In the genomic region with DNA sequence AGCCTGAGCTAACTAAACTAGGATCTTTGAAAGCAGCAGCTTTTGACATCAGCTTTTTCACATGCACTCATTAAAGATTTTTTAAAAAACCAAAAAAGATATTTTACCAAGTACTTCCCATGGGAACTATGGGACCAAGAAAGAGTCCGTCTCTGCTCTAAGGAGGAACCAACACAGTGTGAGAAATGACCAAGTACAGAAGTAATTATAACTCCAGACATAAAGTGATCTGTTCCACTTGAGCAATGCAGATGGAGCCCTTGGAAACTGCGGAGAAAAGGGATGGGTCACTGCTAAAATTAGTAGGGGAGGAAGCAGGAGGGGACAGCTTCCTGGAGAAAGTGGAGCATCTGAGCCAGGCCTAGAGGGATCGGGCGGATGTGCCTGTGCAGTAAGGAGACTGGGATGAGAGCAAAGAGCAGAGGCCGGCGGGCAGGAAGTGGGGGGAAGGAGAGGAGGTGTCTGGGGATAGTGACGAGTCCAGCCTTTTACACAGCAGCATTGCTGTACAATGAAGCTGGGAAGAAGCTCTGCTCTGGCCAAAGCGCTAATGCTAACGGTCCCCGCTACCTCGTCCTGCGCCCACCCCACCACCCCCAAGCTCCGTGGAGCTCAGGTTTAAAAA, we compare ENCODE assay signal across 13 cellular contexts. TPM values are rescaled to one million over a fixed set of nuclear protein-coding genes. Genes with fewer than 3 reads are reported as not detected.
A peak's percentile ranks its signal among the peaks of the same experiment; 100 is the strongest.
DNase-seq lines count a peak whose midpoint lies in the region; ATAC-seq and TF ChIP-seq lines count a peak whose summit lies in the region.
"Had no signal": no experiment of that assay in that cellular context is flagged by ENCODE, and none has a peak within 500 bp of the region (broad histone marks: within the 10 kb centered on the region; RNA-seq: fewer than 3 reads in every experiment).

No MANE protein-coding gene starts in this region.

- intact Hi-C loops in body of pancreas (cut with DNase I), result no loop called here

- TF ChIP-seq EP300 in SK-N-SH (IDR thresholded peaks at IDR 0.05; ENCODE audit: borderline replicate concordance in 1 of 2, low read depth in 1 of 2, low read length in 1 of 2) (no peak), upper lobe of left lung (IDR thresholded peaks at IDR 0.05) (no peak)

- no peak overlapping the region for H3K9ac ChIP-seq in SK-N-SH

- CTCF ChIA-PET in SK-N-SH (lab: Yijun Ruan, JAX), result interaction anchor here (0.9 to 2.5 kb wide), 9 partner anchors 12 to 302 kb away, joined by 3 to 9 read pairs (median 4); partner anchors contain the start of gene HES1
- CTCF ChIA-PET in activated naive CD4-positive, alpha-beta T cell treated with anti-CD3 and anti-CD28 coated beads, Interleukin-2, amount 10 ng/mL, durations not matched to agents 7 days and 5 days (lab: Charles Lee), result interaction anchor here (0.6 to 2.4 kb wide), 3 partner anchors 111 to 233 kb away, joined by 3 to 6 read pairs (median 3); no protein-coding TSS in a partner anchor
- CTCF ChIA-PET in activated CD4-positive, alpha-beta T cell treated with anti-CD3 and anti-CD28 coated beads, Interleukin-2, amount 10 ng/mL, durations not matched to agents 7 days and 5 days (lab: Charles Lee), result interaction anchor here (0.7 to 2.0 kb wide), 5 partner anchors 8 to 233 kb away, joined by 3 to 8 read pairs (median 3); no protein-coding TSS in a partner anchor

- H3K27ac ChIP-seq in SK-N-SH (ENCODE audit: low read depth in 2 of 2, low read length in 1 of 2) (no peak overlapping the region), body of pancreas (no peak overlapping the region), upper lobe of left lung (no peak overlapping the region)

- no peak overlapping the region for H3K4me2 ChIP-seq in SK-N-SH

- H4K20me1 ChIP-seq in SK-N-SH (ENCODE audit: insufficient read depth), result no peaks in the 10 kb centered on the region

- no peaks in the 10 kb centered on the region for H3K9me2 ChIP-seq in SK-N-SH

- TF ChIP-seq POLR2A in body of pancreas (IDR thresholded peaks at IDR 0.05), result no peak
- TF ChIP-seq POLR2A in upper lobe of left lung (IDR thresholded peaks at IDR 0.05), result no peak

- no peaks in the 10 kb centered on the region for H3K79me2 ChIP-seq in SK-N-SH (ENCODE audit: insufficient read depth)

- H3K27me3 Mint-ChIP-seq in activated naive CD4-positive, alpha-beta T cell treated with anti-CD3 and anti-CD28 coated beads, Interleukin-2, amount 10 ng/mL, durations not matched to agents 7 days and 5 days, result peaks cover 78% of the 10 kb centered on the region
- H3K27me3 Mint-ChIP-seq in activated CD4-positive, alpha-beta T cell treated with anti-CD3 and anti-CD28 coated beads, Interleukin-2, amount 10 ng/mL, durations not matched to agents 7 days and 5 days, result peaks cover 36% of the 10 kb centered on the region

- TF ChIP-seq RAD21 in SK-N-SH (IDR thresholded peaks at IDR 0.05; ENCODE audit: low read length), result no peak

- H3K9me3 ChIP-seq in SK-N-SH (no peaks in the 10 kb centered on the region), body of pancreas (no peaks in the 10 kb centered on the region), upper lobe of left lung (no peaks in the 10 kb centered on the region)

- H3K4me1 ChIP-seq in SK-N-SH (ENCODE audit: control insufficient read depth in 1 of 2, insufficient read depth in 2 of 2, low read depth in 1 of 2, low read length in 1 of 2), result peaks cover 0 to 24% of the 10 kb centered on the region in 2 experiments; a peak in 2 of 4 replicates
- peaks cover 8% of the 10 kb centered on the region for H3K4me1 ChIP-seq in body of pancreas
- H3K4me1 ChIP-seq in upper lobe of left lung, result peaks cover 5 to 13% (median 10%) of the 10 kb centered on the region in 4 donors

- no peak for TF ChIP-seq CTCF in SK-N-SH (IDR thresholded peaks at IDR 0.05)
- no peak for TF ChIP-seq CTCF in body of pancreas (IDR thresholded peaks at IDR 0.05)
- no peak for TF ChIP-seq CTCF in upper lobe of left lung (IDR thresholded peaks at IDR 0.05)

- 74% methylated on average over 13 of the region's 13 CpGs for WGBS in SK-N-SH (ENCODE audit: low lambda C conversion rate)
- WGBS in body of pancreas, 2 donors, result 66 to 78% methylated on average over 13 of the region's 13 CpGs
- WGBS in upper lobe of left lung, 2 donors, result 54 to 66% methylated on average over 13 of the region's 13 CpGs

- no peaks in the 10 kb centered on the region for H3K36me3 ChIP-seq in SK-N-SH (replicated peaks in 1 of 2; ENCODE audit: control insufficient read depth in 1 of 2, insufficient read depth in 2 of 2, low read length in 1 of 2)
- no peaks in the 10 kb centered on the region for H3K36me3 ChIP-seq in body of pancreas (replicated peaks in 1 of 2; ENCODE audit: insufficient read depth in 1 of 2, low read depth in 2 of 2)
- no peaks in the 10 kb centered on the region for H3K36me3 ChIP-seq in upper lobe of left lung
- no peaks in the 10 kb centered on the region for H3K36me3 ChIP-seq in H7 (replicated peaks; ENCODE audit: control insufficient read depth, insufficient read depth, low read length)

- POLR2A ChIA-PET in SK-N-SH (lab: Yijun Ruan, JAX), result interaction anchor here (0.6 to 1.3 kb wide), 2 partner anchors 11 to 59 kb away, joined by 3 read pairs; no protein-coding TSS in a partner anchor
- POLR2A ChIA-PET in activated CD4-positive, alpha-beta T cell treated with anti-CD3 and anti-CD28 coated beads, Interleukin-2, amount 10 ng/mL, durations not matched to agents 7 days and 5 days (lab: Charles Lee), result no interaction called here

- no peaks in the 10 kb centered on the region for H3F3A ChIP-seq in SK-N-SH (replicated peaks; ENCODE audit: insufficient read depth)

- DNase-seq in SK-N-SH (peak; percentile 42), body of pancreas (no peak), left lobe of liver (ENCODE audit: low spot score) (no peak), upper lobe of left lung (peak in 1 of 2 donors; percentile 51), H7 (no peak)
- DNase-seq in activated naive CD4-positive, alpha-beta T cell treated with anti-CD3 and anti-CD28 coated beads, Interleukin-2, amount 10 ng/mL, durations not matched to agents 7 days and 5 days, result no peak
- DNase-seq in activated CD4-positive, alpha-beta T cell treated with anti-CD3 and anti-CD28 coated beads, Interleukin-2, amount 10 ng/mL, durations not matched to agents 7 days and 5 days, result no peak
- DNase-seq: activated CD4-positive, alpha-beta memory T cell treated with anti-CD3 and anti-CD28 coated beads for 36 hours; central memory CD4-positive, alpha-beta T cell; NCI-H345; PC-3; T-helper 9 cell had no signal

- ATAC-seq in SK-N-SH treated with all-trans-retinoic acid at 6 μM for 48 hours, result no peak; the same call in 1 of the 3 replicates
- peak; percentile 36 for ATAC-seq in body of pancreas
- ATAC-seq in left lobe of liver, result peak; percentile 73
- ATAC-seq in upper lobe of left lung (ENCODE audit: low FRiP score in 2 of 2), result peak; percentile 16 to 65
- ATAC-seq: PC-3 had no signal

- no peaks in the 10 kb centered on the region for H3K36me3 Mint-ChIP-seq in activated naive CD4-positive, alpha-beta T cell treated with anti-CD3 and anti-CD28 coated beads, Interleukin-2, amount 10 ng/mL, durations not matched to agents 7 days and 5 days
- no peaks in the 10 kb centered on the region for H3K36me3 Mint-ChIP-seq in activated CD4-positive, alpha-beta T cell treated with anti-CD3 and anti-CD28 coated beads, Interleukin-2, amount 10 ng/mL, durations not matched to agents 7 days and 5 days (ENCODE audit: low read depth)
- H3K36me3 Mint-ChIP-seq: activated CD4-positive, alpha-beta memory T cell treated with anti-CD3 and anti-CD28 coated beads for 36 hours had no signal

- H2AFZ ChIP-seq in SK-N-SH (ENCODE audit: low read depth), result no peak overlapping the region

- peaks cover 13% of the 10 kb centered on the region for H3K4me1 Mint-ChIP-seq in activated naive CD4-positive, alpha-beta T cell treated with anti-CD3 and anti-CD28 coated beads, Interleukin-2, amount 10 ng/mL, durations not matched to agents 7 days and 5 days
- H3K4me1 Mint-ChIP-seq in activated CD4-positive, alpha-beta T cell treated with anti-CD3 and anti-CD28 coated beads, Interleukin-2, amount 10 ng/mL, durations not matched to agents 7 days and 5 days, result peaks cover 15% of the 10 kb centered on the region

- H3K4me3 ChIP-seq in SK-N-SH (ENCODE audit: low read depth in 2 of 2, low read length in 1 of 2), result no peak overlapping the region
- no peak overlapping the region for H3K4me3 ChIP-seq in body of pancreas
- H3K4me3 ChIP-seq in upper lobe of left lung, result no peak overlapping the region
- H3K4me3 ChIP-seq in H7 (ENCODE audit: insufficient read depth, low read depth, low read length), result no peak overlapping the region

- no peaks in the 10 kb centered on the region for H3K9me3 Mint-ChIP-seq in activated naive CD4-positive, alpha-beta T cell treated with anti-CD3 and anti-CD28 coated beads, Interleukin-2, amount 10 ng/mL, durations not matched to agents 7 days and 5 days
- H3K9me3 Mint-ChIP-seq in activated CD4-positive, alpha-beta T cell treated with anti-CD3 and anti-CD28 coated beads, Interleukin-2, amount 10 ng/mL, durations not matched to agents 7 days and 5 days, result no peaks in the 10 kb centered on the region
- H3K9me3 Mint-ChIP-seq: activated CD4-positive, alpha-beta memory T cell treated with anti-CD3 and anti-CD28 coated beads for 36 hours had no signal

- peaks cover 55% of the 10 kb centered on the region for H3K27me3 ChIP-seq in SK-N-SH (ENCODE audit: insufficient read depth)
- no peaks in the 10 kb centered on the region for H3K27me3 ChIP-seq in body of pancreas
- no peaks in the 10 kb centered on the region for H3K27me3 ChIP-seq in upper lobe of left lung
- H3K27me3 ChIP-seq in H7 (ENCODE audit: control insufficient read depth, insufficient read depth, low read length), result no peaks in the 10 kb centered on the region

- H3K27ac Mint-ChIP-seq in activated naive CD4-positive, alpha-beta T cell treated with anti-CD3 and anti-CD28 coated beads, Interleukin-2, amount 10 ng/mL, durations not matched to agents 7 days and 5 days, result no peak overlapping the region
- H3K27ac Mint-ChIP-seq in activated CD4-positive, alpha-beta T cell treated with anti-CD3 and anti-CD28 coated beads, Interleukin-2, amount 10 ng/mL, durations not matched to agents 7 days and 5 days, result no peak overlapping the region
- H3K27ac Mint-ChIP-seq: activated CD4-positive, alpha-beta memory T cell treated with anti-CD3 and anti-CD28 coated beads for 36 hours had no signal

- no peak overlapping the region for H3K4me3 Mint-ChIP-seq in activated naive CD4-positive, alpha-beta T cell treated with anti-CD3 and anti-CD28 coated beads, Interleukin-2, amount 10 ng/mL, durations not matched to agents 7 days and 5 days
- no peak overlapping the region for H3K4me3 Mint-ChIP-seq in activated CD4-positive, alpha-beta T cell treated with anti-CD3 and anti-CD28 coated beads, Interleukin-2, amount 10 ng/mL, durations not matched to agents 7 days and 5 days
- H3K4me3 Mint-ChIP-seq: activated CD4-positive, alpha-beta memory T cell treated with anti-CD3 and anti-CD28 coated beads for 36 hours had no signal

RNA-seq across cellular contexts. Expression of gene HES1, which starts 53.2 kb away (rescaled TPM):
- polyA plus RNA-seq in SK-N-SH (2012; rRNA removed), result 152 and 225 TPM in 2 replicates
- 98.1 and 119 TPM in 2 replicates for polyA plus RNA-seq in SK-N-SH (2012; cell fraction: cytosol; rRNA removed)
- polyA plus RNA-seq in SK-N-SH (2012; cell fraction: nucleus; rRNA removed), result 440 and 504 TPM in 2 replicates
- 10 to 100 TPM; 28.5 to 49.1 TPM for total RNA-seq in body of pancreas
- 21.3 TPM for total RNA-seq in left lobe of liver
- total RNA-seq in upper lobe of left lung, result 10 to 100 TPM; 12.6 to 43.4 (median 25.9) TPM
- 1 to 10 TPM; 2.4 to 2.7 TPM for total RNA-seq in activated CD4-positive, alpha-beta T cell treated with anti-CD3 and anti-CD28 coated beads, Interleukin-2, amount 10 ng/mL, durations not matched to agents 7 days and 5 days
- total RNA-seq in H7 (2014; rRNA removed; shearing (Covaris generic)), result 49.4 and 70.9 TPM in 2 replicates
